Comparison of ENCODE assay signal across 9 cellular contexts in genomic region chr7:112421666-112422486, GRCh38. TPM values are rescaled to one million over a fixed set of nuclear protein-coding genes. Genes with fewer than 3 reads are reported as not detected.
DNase-seq lines count a peak whose midpoint lies in the region; ATAC-seq and TF ChIP-seq lines count a peak whose summit lies in the region.
"Had no signal": no experiment of that assay in that cellular context is flagged by ENCODE, and none has a peak within 500 bp of the region (broad histone marks: within the 10 kb centered on the region; RNA-seq: fewer than 3 reads in every experiment).

No MANE protein-coding gene starts in this region.

- TF ChIP-seq CTCF in fibroblast of mammary gland (conservative IDR thresholded peaks at IDR 0.05; ENCODE audit: control insufficient read depth, insufficient read depth, low read depth, low read length) (no peak), testis (IDR thresholded peaks at IDR 0.05) (no peak), omental fat pad (IDR thresholded peaks at IDR 0.05) (no peak)

- no peak for TF ChIP-seq POLR2A in testis (IDR thresholded peaks at IDR 0.05)

- peaks cover 14% of the 10 kb centered on the region for H3K4me1 ChIP-seq in testis

- H3K27me3 ChIP-seq in testis, result no peaks in the 10 kb centered on the region
- H3K27me3 ChIP-seq: vagina had no signal

- H3K4me3 Mint-ChIP-seq in activated T-cell treated with anti-CD3 and anti-CD28 coated beads, Interleukin-2, amount 50 U/mL, for 72 hours, result peak overlapping the region; percentile 57 to 62

- H3K27me3 Mint-ChIP-seq in activated T-cell treated with anti-CD3 and anti-CD28 coated beads, Interleukin-2, amount 50 U/mL, for 72 hours (ENCODE audit: low read depth), result no peaks in the 10 kb centered on the region

- H3K36me3 Mint-ChIP-seq in activated T-cell treated with anti-CD3 and anti-CD28 coated beads, Interleukin-2, amount 50 U/mL, for 72 hours (ENCODE audit: insufficient read depth in 2 of 2), result peaks cover 1 to 4% of the 10 kb centered on the region in 2 donors

- H3K9me3 Mint-ChIP-seq in activated T-cell treated with anti-CD3 and anti-CD28 coated beads, Interleukin-2, amount 50 U/mL, for 72 hours, result peaks cover 2 to 3% of the 10 kb centered on the region in 2 donors

- H3K9me3 ChIP-seq in testis, result no peaks in the 10 kb centered on the region
- H3K9me3 ChIP-seq: vagina had no signal

- peak overlapping the region in 1 of 2 donors; percentile 71 for H3K27ac ChIP-seq in testis
- H3K27ac ChIP-seq: vagina had no signal

- H3K36me3 ChIP-seq in testis (ENCODE audit: low read depth, missing control alignments), result no peaks in the 10 kb centered on the region
- H3K36me3 ChIP-seq: vagina had no signal

- ATAC-seq in activated T-cell treated with anti-CD3 and anti-CD28 coated beads, Interleukin-2, amount 50 U/mL, for 72 hours (replicated peaks in 1 of 2), result peak; percentile 65 to 81
- no peak for ATAC-seq in GM19397 (IDR thresholded peaks at IDR 0.05; ENCODE audit: unreplicated experiment)
- no peak for ATAC-seq in omental fat pad (ENCODE audit: low FRiP score)

- H3K27ac Mint-ChIP-seq in activated T-cell treated with anti-CD3 and anti-CD28 coated beads, Interleukin-2, amount 50 U/mL, for 72 hours, result peak overlapping the region; percentile 39

- WGBS in testis, 2 donors, result 61 to 65% methylated on average over 9 of the region's 9 CpGs

- intact Hi-C loops in testis (cut with DNase I; ENCODE audit: low total_unique reads), result no loop called here

- no peak overlapping the region for H3K4me3 ChIP-seq in fibroblast of mammary gland (ENCODE audit: control insufficient read depth, low read depth, low read length)
- no peak overlapping the region for H3K4me3 ChIP-seq in testis
- H3K4me3 ChIP-seq: vagina had no signal

- H3K4me1 Mint-ChIP-seq in activated T-cell treated with anti-CD3 and anti-CD28 coated beads, Interleukin-2, amount 50 U/mL, for 72 hours (ENCODE audit: low read depth), result peaks cover 26% of the 10 kb centered on the region

- peak in 1 of 2 donors; percentile 15 for DNase-seq in activated T-cell treated with anti-CD3 and anti-CD28 coated beads, Interleukin-2, amount 50 U/mL, for 72 hours
- DNase-seq in activated T-cell treated with anti-CD3 and anti-CD28 coated beads, Interleukin-2, amount 50 U/mL, for 1 hour, result no peak
- DNase-seq in NOMO-1 treated with DMSO at 0.1 percent for 48 hours (lab: John Stamatoyannopoulos, UW; ENCODE audit: unreplicated experiment) (peak; percentile 72), fibroblast of mammary gland (ENCODE audit: low read depth) (peak; percentile 10), testis (peak; percentile 33), GM03348 (ENCODE audit: low spot score) (no peak), omental fat pad (ENCODE audit: low spot score) (no peak)

RNA-seq across cellular contexts. Expression of gene IFRD1, which starts 28.4 kb away (rescaled TPM):
- total RNA-seq in activated T-cell treated with anti-CD3 and anti-CD28 coated beads, Interleukin-2, amount 50 U/mL, for 72 hours, result 10 to 100 TPM; 86.4 to 88.3 TPM
- total RNA-seq in testis (10 to 100 TPM; 84.7 to 99.8 TPM), omental fat pad (10 to 100 TPM; 78.5 to 85.1 (median 80.4) TPM)
- 50.9 TPM for polyA plus RNA-seq in testis (ENCODE audit: insufficient read depth, low read depth, low replicate concordance)

RNA-seq across cellular contexts. Expression of gene LSMEM1, which starts 58.9 kb away (rescaled TPM):
- total RNA-seq in activated T-cell treated with anti-CD3 and anti-CD28 coated beads, Interleukin-2, amount 50 U/mL, for 72 hours, result 1 to 10 TPM; 1.1 to 3.7 TPM
- 1 to 10 TPM; 1.5 to 3.0 TPM for total RNA-seq in testis
- polyA plus RNA-seq in testis (ENCODE audit: insufficient read depth, low read depth, low replicate concordance), result 7.5 TPM
- total RNA-seq in omental fat pad, result 10 to 100 TPM in 1 of 4 donors, 1 to 10 TPM in 3; 1.8 to 10.2 (median 3.3) TPM

Comparison
In these comparisons a context has a peak if more than half of its experiments do, and no peak if none do; other contexts are left out.
1. ATAC-seq: peak in activated T-cell treated with anti-CD3 and anti-CD28 coated beads, Interleukin-2, amount 50 U/mL, for 72 hours (2 of 2); none in GM19397 (single experiment) and omental fat pad (single experiment).
2. DNase-seq: peak in NOMO-1 treated with DMSO at 0.1 percent for 48 hours (single experiment), fibroblast of mammary gland (single experiment) and testis (single experiment); none in activated T-cell treated with anti-CD3 and anti-CD28 coated beads, Interleukin-2, amount 50 U/mL, for 1 hour (single experiment), GM03348 (single experiment) and omental fat pad (single experiment).